8 cellular contexts compared by ENCODE assay signal in genomic region chr15:72118400-72118978, GRCh38.
DNase-seq lines count a peak whose midpoint lies in the region; ATAC-seq and TF ChIP-seq lines count a peak whose summit lies in the region.

SENP8 (plus strand) TSS chr15:72118403; CDS start chr15:72139624, 21,221 bp downstream.

- TF ChIP-seq CTCF in DOHH2 (IDR thresholded peaks at IDR 0.05; ENCODE audit: low read depth, low read length, poor library complexity, severe bottlenecking): no peak
- no peak for TF ChIP-seq CTCF in astrocyte of the cerebellum (IDR thresholded peaks at IDR 0.05; ENCODE audit: low read depth, low read length, missing control alignments)

- H3K27ac ChIP-seq in DOHH2 (ENCODE audit: low read depth, low read length): peak within 1 kb of the TSS; percentile 81
- peak within 1 kb of the TSS; percentile 81 for H3K27ac ChIP-seq in KOPT-K1 (ENCODE audit: low read depth, low read length, poor library complexity, severe bottlenecking)
- peak within 1 kb of the TSS; percentile 93 for H3K27ac ChIP-seq in stomach smooth muscle (ENCODE audit: low read length)

- peak; percentile 29 for ATAC-seq in GM19467 (IDR thresholded peaks at IDR 0.05; ENCODE audit: unreplicated experiment)
- ATAC-seq in GM18520 (IDR thresholded peaks at IDR 0.05; ENCODE audit: unreplicated experiment): no peak
- no peak for ATAC-seq in GM21423 (IDR thresholded peaks at IDR 0.05; ENCODE audit: unreplicated experiment)

- peaks cover 37% of the 10 kb centered on the region for H3K4me1 ChIP-seq in DOHH2 (ENCODE audit: control insufficient read depth, low read length)
- H3K4me1 ChIP-seq in stomach smooth muscle (ENCODE audit: control insufficient read depth, insufficient read depth, low read length): peaks cover 6% of the 10 kb centered on the region

- peak within 1 kb of the TSS; percentile 98 for H3K4me2 ChIP-seq in DOHH2 (ENCODE audit: low read length)

- peaks cover 25% of the 10 kb centered on the region for H3K36me3 ChIP-seq in DOHH2 (ENCODE audit: control insufficient read depth, low read length)
- no peaks in the 10 kb centered on the region for H3K36me3 ChIP-seq in KOPT-K1 (ENCODE audit: insufficient read depth, low read length)
- H3K36me3 ChIP-seq in stomach smooth muscle (ENCODE audit: control insufficient read depth in 2 of 2, insufficient read depth in 2 of 2, low read length in 2 of 2): no peaks in the 10 kb centered on the region

- H4K20me1 ChIP-seq in DOHH2 (ENCODE audit: control insufficient read depth, insufficient read depth, low read depth, low read length): 0 out of 2 replicates have a peak, but pooled peaks cover 3% of the 10 kb centered on the region

- H3K4me3 ChIP-seq in DOHH2 (ENCODE audit: low read length): peak within 1 kb of the TSS; percentile 86
- peak within 1 kb of the TSS; percentile 75 for H3K4me3 ChIP-seq in astrocyte of the cerebellum (ENCODE audit: low read depth, low read length)
- peak within 1 kb of the TSS; percentile 77 to 91 for H3K4me3 ChIP-seq in stomach smooth muscle (ENCODE audit: low read length in 2 of 2)

- H3K9me2 ChIP-seq in DOHH2 (replicated peaks; ENCODE audit: control insufficient read depth, low read length): no peaks in the 10 kb centered on the region

- no peaks in the 10 kb centered on the region for H3F3A ChIP-seq in DOHH2 (ENCODE audit: control insufficient read depth, insufficient read depth)

- H3K27me3 ChIP-seq in DOHH2 (ENCODE audit: control insufficient read depth, low read length): no peaks in the 10 kb centered on the region
- H3K27me3 ChIP-seq in stomach smooth muscle (ENCODE audit: control insufficient read depth in 1 of 2, insufficient read depth in 2 of 2, low read length in 2 of 2): no peaks in the 10 kb centered on the region

- H3K9me3 ChIP-seq in DOHH2 (ENCODE audit: control insufficient read depth, insufficient read depth, low read length) (no peaks in the 10 kb centered on the region), KOPT-K1 (ENCODE audit: insufficient read depth, low read length, poor library complexity, severe bottlenecking) (no peaks in the 10 kb centered on the region), stomach smooth muscle (ENCODE audit: control insufficient read depth in 2 of 2, low read length in 2 of 2) (no peaks in the 10 kb centered on the region)

- in situ Hi-C loops in astrocyte of the cerebellum (cut with HindIII; ENCODE audit: low sequenced_read_pairs): no loop called here

- DNase-seq in astrocyte of the cerebellum (ENCODE audit: low read depth) (no peak), iPS-NIHi11 (ENCODE audit: low spot score) (peak; percentile 70)

- H3K79me2 ChIP-seq in DOHH2 (ENCODE audit: control insufficient read depth, low read length): peaks cover 57% of the 10 kb centered on the region

- peak within 1 kb of the TSS; percentile 82 to 96 for H3K9ac ChIP-seq in stomach smooth muscle (ENCODE audit: low read length in 2 of 2)
